ENCODE assay signal across 9 cellular contexts in genomic region chrX:21438792-21439191, GRCh38.
DNase-seq lines count a peak whose midpoint lies in the region; ATAC-seq and TF ChIP-seq lines count a peak whose summit lies in the region.
"Had no signal": no experiment of that assay in that cellular context is flagged by ENCODE, and none has a peak within 500 bp of the region (broad histone marks: within the 10 kb centered on the region; RNA-seq: fewer than 3 reads in every experiment).

No MANE protein-coding gene starts in this region.

- H3K27ac Mint-ChIP-seq in central memory CD8-positive, alpha-beta T cell (ENCODE audit: low read depth): peak overlapping the region; percentile 19

- no peaks in the 10 kb centered on the region; the same call in 1 of the 2 replicates for H3K4me1 ChIP-seq in BE2C

- H3K4me1 Mint-ChIP-seq in central memory CD8-positive, alpha-beta T cell: no peaks in the 10 kb centered on the region

- no peaks in the 10 kb centered on the region for H3K27me3 ChIP-seq in BE2C

- H3K9me3 ChIP-seq in BE2C: no peaks in the 10 kb centered on the region

- peak; percentile 96 for ATAC-seq in GM18498 (IDR thresholded peaks at IDR 0.05; ENCODE audit: unreplicated experiment)
- peak; percentile 97 for ATAC-seq in GM21529 (IDR thresholded peaks at IDR 0.05; ENCODE audit: unreplicated experiment)
- ATAC-seq in HG03575 (IDR thresholded peaks at IDR 0.05; ENCODE audit: extremely low read depth, insufficient number of reproducible peaks, low FRiP score, unreplicated experiment): peak; percentile 96
- ATAC-seq in central memory CD8-positive, alpha-beta T cell (replicated peaks; ENCODE audit: extremely low read depth, poor library complexity, severe bottlenecking): no peak

- no peaks in the 10 kb centered on the region for H3K27me3 Mint-ChIP-seq in central memory CD8-positive, alpha-beta T cell

- no peaks in the 10 kb centered on the region for H3K9me3 Mint-ChIP-seq in central memory CD8-positive, alpha-beta T cell

- H3K4me3 Mint-ChIP-seq in central memory CD8-positive, alpha-beta T cell: peak overlapping the region; percentile 32

- DNase-seq in central memory CD8-positive, alpha-beta T cell (ENCODE audit: low spot score in 2 of 2): no peak
- DNase-seq in NCI-H2171 (lab: John Stamatoyannopoulos, UW): no peak
- DNase-seq in H4 (ENCODE audit: low spot score): no peak
- DNase-seq in BE2C: no peak
- no peak for DNase-seq in NCI-H748 treated with DMSO at 0.1 percent for 48 hours (lab: John Stamatoyannopoulos, UW)
- DNase-seq: SW 1271 had no signal

- H3K36me3 ChIP-seq in BE2C: no peaks in the 10 kb centered on the region

- TF ChIP-seq CTCF in BE2C (IDR thresholded peaks at IDR 0.05; ENCODE audit: low read depth, low read length): no peak

- no peak overlapping the region for H3K4me3 ChIP-seq in BE2C (ENCODE audit: low read depth, low read length)

- H3K36me3 Mint-ChIP-seq in central memory CD8-positive, alpha-beta T cell (ENCODE audit: insufficient read depth): no peaks in the 10 kb centered on the region
